Comparison of ENCODE assay signal across 8 cellular contexts in genomic region chr15:43824302-43825246, GRCh38. TPM values are rescaled to one million over a fixed set of nuclear protein-coding genes. Genes with fewer than 3 reads are reported as not detected.
A peak's percentile ranks its signal among the peaks of the same experiment; 100 is the strongest.
DNase-seq lines count a peak whose midpoint lies in the region; ATAC-seq, FAIRE-seq and TF ChIP-seq lines count a peak whose summit lies in the region.

TSS of gene MFAP1 (minus strand) at chr15:43824690. CDS start at chr15:43824569, 121 bp downstream.

- peak within 1 kb of the TSS; percentile 76 to 91 for H3K27ac ChIP-seq in coronary artery

- TF ChIP-seq CTCF in coronary artery (IDR thresholded peaks at IDR 0.05): no peak

- ATAC-seq in HG03520 (IDR thresholded peaks at IDR 0.05; ENCODE audit: unreplicated experiment) (peak; percentile 64), left colon (peak; percentile 90)

- peak; percentile 100 for FAIRE-seq in GM19239 (lab: Jason Lieb, UNC)

- peak within 1 kb of the TSS; percentile 98 for H3K27ac Mint-ChIP-seq in activated CD4-positive, alpha-beta T cell treated with anti-CD3 and anti-CD28 coated beads, Interleukin-2, amount 10 ng/mL, durations not matched to agents 7 days and 5 days

- H3K4me3 Mint-ChIP-seq in activated CD4-positive, alpha-beta T cell treated with anti-CD3 and anti-CD28 coated beads, Interleukin-2, amount 10 ng/mL, durations not matched to agents 7 days and 5 days: peak within 1 kb of the TSS; percentile 91

- POLR2A ChIA-PET in activated CD4-positive, alpha-beta T cell treated with anti-CD3 and anti-CD28 coated beads, Interleukin-2, amount 10 ng/mL, durations not matched to agents 7 days and 5 days (lab: Charles Lee): interaction anchor here (0.5 to 1.1 kb wide), 6 partner anchors 13 to 485 kb away, joined by 3 to 6 read pairs (median 4); partner anchors contain the start of genes ELL3, HYPK and SERINC4

- peaks cover 36% of the 10 kb centered on the region for H3K36me3 Mint-ChIP-seq in activated CD4-positive, alpha-beta T cell treated with anti-CD3 and anti-CD28 coated beads, Interleukin-2, amount 10 ng/mL, durations not matched to agents 7 days and 5 days (ENCODE audit: low read depth)

- intact Hi-C loops in left colon (cut with DNase I, micrococcal nuclease): no loop called here

- no peaks in the 10 kb centered on the region for H3K27me3 Mint-ChIP-seq in activated CD4-positive, alpha-beta T cell treated with anti-CD3 and anti-CD28 coated beads, Interleukin-2, amount 10 ng/mL, durations not matched to agents 7 days and 5 days

- CTCF ChIA-PET in activated CD4-positive, alpha-beta T cell treated with anti-CD3 and anti-CD28 coated beads, Interleukin-2, amount 10 ng/mL, durations not matched to agents 7 days and 5 days (lab: Charles Lee): interaction anchor here (0.6 to 1.0 kb wide), 4 partner anchors 12 to 1769 kb away, joined by 3 to 6 read pairs (median 4); no protein-coding TSS in a partner anchor

- H3K4me1 Mint-ChIP-seq in activated CD4-positive, alpha-beta T cell treated with anti-CD3 and anti-CD28 coated beads, Interleukin-2, amount 10 ng/mL, durations not matched to agents 7 days and 5 days: peaks cover 55% of the 10 kb centered on the region

- DNase-seq in Ammon's horn (ENCODE audit: low spot score): peak; percentile 99
- peak; percentile 87 for DNase-seq in GM19239 (ENCODE audit: insufficient read length, low spot score)
- peak; percentile 99 for DNase-seq in NCI-H69 (lab: John Stamatoyannopoulos, UW)
- peak; percentile 95 for DNase-seq in activated CD4-positive, alpha-beta T cell treated with anti-CD3 and anti-CD28 coated beads, Interleukin-2, amount 10 ng/mL, durations not matched to agents 7 days and 5 days
- peak; percentile 93 for DNase-seq in coronary artery (ENCODE audit: low spot score)
- peak; percentile 95 to 97 for DNase-seq in left colon
- peak; percentile 94 for DNase-seq in stimulated activated CD4-positive, alpha-beta T cell treated with anti-CD3 and anti-CD28 coated beads, Interleukin-1b, Interleukin-23, amount 100 ng/mL, for 48 hours

- peaks cover 2% of the 10 kb centered on the region for H3K9me3 Mint-ChIP-seq in activated CD4-positive, alpha-beta T cell treated with anti-CD3 and anti-CD28 coated beads, Interleukin-2, amount 10 ng/mL, durations not matched to agents 7 days and 5 days

- peak within 1 kb of the TSS; percentile 82 for H3K4me3 ChIP-seq in coronary artery

RNA-seq across cellular contexts. Expression of gene MFAP1, which starts in this region (rescaled TPM):
- 10 to 100 TPM; 38.8 to 42.2 TPM for total RNA-seq in activated CD4-positive, alpha-beta T cell treated with anti-CD3 and anti-CD28 coated beads, Interleukin-2, amount 10 ng/mL, durations not matched to agents 7 days and 5 days
- 10 to 100 TPM; 16.4 to 20.0 TPM for total RNA-seq in left colon

Comparison
In these comparisons a context has a peak if more than half of its experiments do, and no peak if none do; other contexts are left out.
1. Peak in every context shown above with its lines: DNase-seq, ATAC-seq, H3K4me3 ChIP-seq and H3K27ac ChIP-seq.